In the genomic region with DNA sequence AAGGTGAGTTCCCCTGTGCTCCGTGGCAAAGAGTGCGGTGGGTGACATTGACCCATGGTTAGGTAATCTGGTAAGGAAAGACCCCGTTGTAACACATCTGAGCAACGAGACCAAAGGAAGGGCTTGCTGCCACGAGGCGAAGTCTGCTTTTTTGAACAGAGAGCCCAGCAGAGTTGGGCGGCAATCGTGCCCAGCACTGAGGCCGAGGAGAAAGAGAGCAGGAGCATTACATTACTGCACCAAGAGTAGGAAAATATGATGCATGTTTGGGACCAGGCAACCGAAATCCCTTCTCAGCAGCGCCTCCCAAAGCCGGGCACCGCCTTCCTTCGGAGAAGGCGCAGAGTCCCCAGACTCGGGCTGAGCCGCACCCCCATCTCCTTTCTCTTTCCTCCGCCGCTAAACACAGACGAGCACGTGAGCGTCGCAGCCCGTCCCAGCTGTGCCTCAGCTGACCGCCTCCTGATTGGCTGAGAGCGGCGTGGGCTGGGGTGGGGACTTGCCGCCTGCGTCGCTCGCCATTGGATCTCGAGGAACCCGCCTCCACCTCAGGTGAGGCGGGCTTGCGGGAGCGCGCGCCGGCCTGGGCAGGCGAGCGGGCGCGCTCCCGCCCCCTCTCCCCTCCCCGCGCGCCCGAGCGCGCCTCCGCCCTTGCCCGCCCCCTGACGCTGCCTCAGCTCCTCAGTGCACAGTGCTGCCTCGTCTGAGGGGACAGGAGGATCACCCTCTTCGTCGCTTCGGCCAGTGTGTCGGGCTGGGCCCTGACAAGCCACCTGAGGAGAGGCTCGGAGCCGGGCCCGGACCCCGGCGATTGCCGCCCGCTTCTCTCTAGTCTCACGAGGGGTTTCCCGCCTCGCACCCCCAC, we compare ENCODE assay signal across 8 cellular contexts. TPM values are rescaled to one million over a fixed set of nuclear protein-coding genes. Genes with fewer than 3 reads are reported as not detected.
DNase-seq lines count a peak whose midpoint lies in the region; ATAC-seq, FAIRE-seq and TF ChIP-seq lines count a peak whose summit lies in the region.

Gene HIF1A, plus strand, starts transcription at position 684 of the 865 bp plus-strand sequence. CDS start 292 bp downstream, outside the sequence.

- H3K9ac ChIP-seq in iPS-20b (ENCODE audit: low read depth, low read length), result peak within 1 kb of the TSS; percentile 99

- H3K36me3 ChIP-seq in bronchial epithelial cell (ENCODE audit: control insufficient read depth, insufficient read depth, low read length) (peaks cover 4% of the 10 kb centered on the region), iPS-20b (ENCODE audit: insufficient read depth, low read depth, low read length) (no peaks in the 10 kb centered on the region; the same call in 1 of the 2 replicates)

- FAIRE-seq in bronchial epithelial cell (lab: Jason Lieb, UNC), result peak; percentile 75

- H3K27ac ChIP-seq in iPS-20b (ENCODE audit: low read length) (peak within 1 kb of the TSS; percentile 98), skin epidermis (peak within 1 kb of the TSS; percentile 82 to 99 (median 97))

- CTCF ChIA-PET in AG04449 (lab: Yijun Ruan, JAX), result interaction anchor here (0.9 to 3.9 kb wide), 6 partner anchors 15 to 238 kb away, joined by 3 to 15 read pairs (median 3); no protein-coding TSS in a partner anchor

- peak; percentile 95 for DNase-seq in AG04449 (ENCODE audit: low read depth, low spot score)
- peak; percentile 98 for DNase-seq in NCI-H2227 (lab: John Stamatoyannopoulos, UW; ENCODE audit: unreplicated experiment)
- peak; percentile 96 for DNase-seq in bronchial epithelial cell (ENCODE audit: low read depth)

- ATAC-seq in GM18873 (IDR thresholded peaks at IDR 0.05; ENCODE audit: low FRiP score, unreplicated experiment) (peak; percentile 86), HG03139 (IDR thresholded peaks at IDR 0.05; ENCODE audit: unreplicated experiment) (peak; percentile 92)

- no peaks in the 10 kb centered on the region for H3K9me3 ChIP-seq in iPS-20b (ENCODE audit: insufficient read depth, low read depth, low read length)

- POLR2A ChIA-PET in AG04449 (lab: Yijun Ruan, JAX), result interaction anchor here (0.6 to 2.3 kb wide), 27 partner anchors 10 to 234 kb away, joined by 3 to 30 read pairs (median 4); partner anchors contain the start of gene SNAPC1

- peaks cover 21% of the 10 kb centered on the region for H3K4me1 ChIP-seq in iPS-20b (ENCODE audit: insufficient read depth, low read length)

- peak; percentile 45 for TF ChIP-seq CTCF in AG04449 (IDR thresholded peaks at IDR 0.05; ENCODE audit: insufficient read depth, low read length, missing control alignments)
- TF ChIP-seq CTCF in WI38 (IDR thresholded peaks at IDR 0.05; ENCODE audit: low read depth, low read length), result no peak
- peak; percentile 44 for TF ChIP-seq CTCF in bronchial epithelial cell (IDR thresholded peaks at IDR 0.05; ENCODE audit: insufficient read depth, low read length, severe bottlenecking)

- H3K27me3 ChIP-seq in bronchial epithelial cell (ENCODE audit: control insufficient read depth, insufficient read depth, low read length) (no peaks in the 10 kb centered on the region), iPS-20b (ENCODE audit: insufficient read depth, low read length) (no peaks in the 10 kb centered on the region)

- H3K4me3 ChIP-seq in AG04449 (ENCODE audit: low read depth, low read length) (peak within 1 kb of the TSS; percentile 87), WI38 (ENCODE audit: low read depth, low read length) (peak within 1 kb of the TSS; percentile 90), bronchial epithelial cell (ENCODE audit: low read depth, low read length) (peak within 1 kb of the TSS; percentile 98), iPS-20b (ENCODE audit: low read length) (peak within 1 kb of the TSS; percentile 95), skin epidermis (peak within 1 kb of the TSS; percentile 87 to 99 (median 93))

RNA-seq across cellular contexts. Expression of gene HIF1A, which starts in this region (rescaled TPM):
- 220 and 594 TPM in 2 replicates for total RNA-seq in bronchial epithelial cell

Comparison
In these comparisons a context has a peak if more than half of its experiments do, and no peak if none do; other contexts are left out.
1. Peak in every context shown above with its lines: DNase-seq, ATAC-seq, H3K4me3 ChIP-seq and H3K27ac ChIP-seq.